ENCODE assay signal across 7 cellular contexts in the genomic region with DNA sequence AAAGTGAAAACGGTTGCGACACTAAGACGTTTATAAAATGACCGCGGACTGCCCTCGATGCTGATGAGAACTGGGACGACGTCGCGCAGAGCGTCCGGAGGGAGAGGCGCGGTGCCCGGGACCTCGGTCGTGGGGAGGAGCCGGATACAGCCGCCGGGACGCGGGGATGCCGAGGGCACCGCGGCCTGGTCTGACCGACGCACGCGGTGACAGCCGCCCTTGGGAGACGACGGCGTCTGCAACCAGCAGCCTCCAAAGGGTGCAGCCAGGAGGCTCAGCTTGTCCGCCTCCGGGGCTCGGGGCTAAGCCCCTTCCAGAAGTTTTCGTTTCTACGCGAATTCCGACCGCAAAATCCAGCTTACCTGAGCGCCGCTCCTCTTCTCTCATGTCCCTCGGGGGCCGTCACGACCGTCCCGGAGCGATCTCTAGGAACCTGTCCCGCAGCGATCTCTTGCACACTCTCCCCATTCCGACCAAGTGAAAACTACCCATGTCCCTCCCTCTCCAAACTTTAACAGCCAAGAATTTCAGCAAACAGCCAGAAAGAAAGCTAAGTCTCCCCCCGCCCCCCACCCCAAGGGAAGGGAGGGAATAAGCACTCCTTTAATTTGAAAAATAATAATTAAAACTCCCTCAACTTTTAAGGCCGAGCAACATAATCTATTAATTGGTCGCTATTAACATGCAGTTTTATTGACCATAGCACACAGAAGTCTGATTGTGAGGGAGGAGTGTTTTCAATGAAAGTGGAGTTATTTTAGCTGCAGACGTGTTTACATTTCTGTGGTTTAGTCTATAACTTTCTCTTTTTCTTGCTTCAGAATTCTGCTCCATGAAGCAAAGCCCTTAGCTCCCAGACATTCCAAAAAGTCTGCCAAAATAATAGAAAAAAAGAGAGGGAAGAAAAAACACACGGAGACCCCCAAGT.
DNase-seq lines count a peak whose midpoint lies in the region; ATAC-seq, FAIRE-seq and TF ChIP-seq lines count a peak whose summit lies in the region.

No MANE protein-coding gene starts in this region.

- ATAC-seq in foreskin keratinocyte (peak; percentile 53), pancreas (peak in 3 of 4 donors; percentile 38 to 59 (median 39)), HG03159 (IDR thresholded peaks at IDR 0.05; ENCODE audit: unreplicated experiment) (no peak), GM18861 (IDR thresholded peaks at IDR 0.05; ENCODE audit: unreplicated experiment) (no peak)

- H3K9me3 ChIP-seq in HEK293 (ENCODE audit: control insufficient read depth, insufficient read depth, low read depth, low read length) (no peaks in the 10 kb centered on the region), pancreas (no peaks in the 10 kb centered on the region)

- no peak for FAIRE-seq in pancreas (lab: Jason Lieb, UNC)

- 2% methylated on average over 53 to 57 of the region's 57 CpGs for WGBS in pancreas, 2 donors

- H3K4me3 ChIP-seq in HEK293 (ENCODE audit: low read depth, low read length) (peak overlapping the region; percentile 9), pancreas (peak overlapping the region in 2 of 4 donors; percentile 18 to 35)

- peaks cover 3% of the 10 kb centered on the region; the same call in 1 of the 2 replicates for H3K4me1 ChIP-seq in HEK293 (ENCODE audit: control insufficient read depth, insufficient read depth, low read length)
- no peaks in the 10 kb centered on the region for H3K4me1 ChIP-seq in foreskin keratinocyte
- peaks cover 0 to 5% (median 0%) of the 10 kb centered on the region in 3 donors for H3K4me1 ChIP-seq in pancreas

- H3K27me3 ChIP-seq in foreskin keratinocyte (peaks cover 96% of the 10 kb centered on the region), pancreas (peaks cover 0 to 62% (median 14%) of the 10 kb centered on the region in 4 donors)

- H3K36me3 ChIP-seq in HEK293 (ENCODE audit: control insufficient read depth in 2 of 2, insufficient read depth in 1 of 2, low read length in 2 of 2) (no peaks in the 10 kb centered on the region), pancreas (no peaks in the 10 kb centered on the region)

- CTCF ChIA-PET in HEK293 (lab: Yijun Ruan, JAX): interaction anchor here (0.6 to 1.7 kb wide), 5 partner anchors 9 to 98 kb away, joined by 3 to 4 read pairs (median 4); no protein-coding TSS in a partner anchor

- POLR2A ChIA-PET in HEK293 (lab: Yijun Ruan, JAX): no interaction called here

- intact Hi-C loops in pancreas (cut with DNase I): no loop called here

- DNase-seq in foreskin keratinocyte (peak in 1 of 2 donors; percentile 23), pancreas (peak in 2 of 6 donors; percentile 52 to 65), T-helper 9 cell (no peak)

- H3K27ac ChIP-seq in HEK293 (ENCODE audit: extremely low read depth, low read depth, low read length) (no peak overlapping the region), VCaP (peak overlapping the region; percentile 13; the same call in 1 of the 2 replicates), foreskin keratinocyte (no peak overlapping the region), pancreas (no peak overlapping the region)

- no peak for TF ChIP-seq CTCF in HEK293 (tag by site-specific recombination; IDR thresholded peaks at IDR 0.05)
- TF ChIP-seq CTCF in VCaP (conservative IDR thresholded peaks at IDR 0.05): no peak
- TF ChIP-seq CTCF in foreskin keratinocyte (conservative IDR thresholded peaks at IDR 0.05): no peak
- TF ChIP-seq CTCF in pancreas (IDR thresholded peaks at IDR 0.05): no peak

TF ChIP-seq in HEK293, 187 proteins besides CTCF, POLR2A, EP300 and RAD21 (continues in another document):
- TF ChIP-seq ZNF223 (tag by site-specific recombination; IDR thresholded peaks at IDR 0.05) (no peak), ZNF423 (tag by site-specific recombination; IDR thresholded peaks at IDR 0.05) (peak; percentile 67; the same call in 1 of the 2 replicates), ZFP69B (tag by site-specific recombination; IDR thresholded peaks at IDR 0.05) (no peak), ZNF785 (tag by site-specific recombination; IDR thresholded peaks at IDR 0.05) (no peak), PRDM1 (tag by site-specific recombination; IDR thresholded peaks at IDR 0.05) (peak; percentile 55; the same call in 1 of the 2 replicates), ZNF791 (tag by site-specific recombination; IDR thresholded peaks at IDR 0.05) (no peak), RBAK (tag by site-specific recombination; IDR thresholded peaks at IDR 0.05) (no peak), ZNF404 (tag by site-specific recombination; IDR thresholded peaks at IDR 0.05) (no peak), OSR2 (tag by site-specific recombination; IDR thresholded peaks at IDR 0.05) (0 out of 2 replicates have a peak, but pooled peaks have one; percentile 22), ZNF341 (tag by site-specific recombination; IDR thresholded peaks at IDR 0.05; ENCODE audit: low read depth) (peak; percentile 83), SCRT2 (tag by site-specific recombination; IDR thresholded peaks at IDR 0.05) (no peak), ZNF221 (tag by site-specific recombination; IDR thresholded peaks at IDR 0.05; ENCODE audit: borderline replicate concordance) (no peak), ZNF792 (tag by site-specific recombination; IDR thresholded peaks at IDR 0.05) (no peak)
- TF ChIP-seq, protein P1, sequence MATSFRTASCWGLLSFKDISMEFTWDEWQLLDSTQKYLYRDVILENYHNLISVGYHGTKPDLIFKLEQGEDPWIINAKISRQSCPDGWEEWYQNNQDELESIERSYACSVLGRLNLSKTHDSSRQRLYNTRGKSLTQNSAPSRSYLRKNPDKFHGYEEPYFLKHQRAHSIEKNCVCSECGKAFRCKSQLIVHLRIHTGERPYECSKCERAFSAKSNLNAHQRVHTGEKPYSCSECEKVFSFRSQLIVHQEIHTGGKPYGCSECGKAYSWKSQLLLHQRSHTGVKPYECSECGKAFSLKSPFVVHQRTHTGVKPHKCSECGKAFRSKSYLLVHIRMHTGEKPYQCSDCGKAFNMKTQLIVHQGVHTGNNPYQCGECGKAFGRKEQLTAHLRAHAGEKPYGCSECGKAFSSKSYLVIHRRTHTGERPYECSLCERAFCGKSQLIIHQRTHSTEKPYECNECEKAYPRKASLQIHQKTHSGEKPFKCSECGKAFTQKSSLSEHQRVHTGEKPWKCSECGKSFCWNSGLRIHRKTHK (tag by site-specific recombination; IDR thresholded peaks at IDR 0.05): no peak
- TF ChIP-seq, protein P2, sequence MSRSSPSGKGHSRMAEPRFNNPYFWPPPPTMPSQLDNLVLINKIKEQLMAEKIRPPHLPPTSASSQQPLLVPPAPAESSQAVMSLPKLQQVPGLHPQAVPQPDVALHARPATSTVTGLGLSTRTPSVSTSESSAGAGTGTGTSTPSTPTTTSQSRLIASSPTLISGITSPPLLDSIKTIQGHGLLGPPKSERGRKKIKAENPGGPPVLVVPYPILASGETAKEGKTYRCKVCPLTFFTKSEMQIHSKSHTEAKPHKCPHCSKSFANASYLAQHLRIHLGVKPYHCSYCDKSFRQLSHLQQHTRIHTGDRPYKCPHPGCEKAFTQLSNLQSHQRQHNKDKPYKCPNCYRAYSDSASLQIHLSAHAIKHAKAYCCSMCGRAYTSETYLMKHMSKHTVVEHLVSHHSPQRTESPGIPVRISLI (tag by site-specific recombination; IDR thresholded peaks at IDR 0.05): no peak
- TF ChIP-seq, protein P3, sequence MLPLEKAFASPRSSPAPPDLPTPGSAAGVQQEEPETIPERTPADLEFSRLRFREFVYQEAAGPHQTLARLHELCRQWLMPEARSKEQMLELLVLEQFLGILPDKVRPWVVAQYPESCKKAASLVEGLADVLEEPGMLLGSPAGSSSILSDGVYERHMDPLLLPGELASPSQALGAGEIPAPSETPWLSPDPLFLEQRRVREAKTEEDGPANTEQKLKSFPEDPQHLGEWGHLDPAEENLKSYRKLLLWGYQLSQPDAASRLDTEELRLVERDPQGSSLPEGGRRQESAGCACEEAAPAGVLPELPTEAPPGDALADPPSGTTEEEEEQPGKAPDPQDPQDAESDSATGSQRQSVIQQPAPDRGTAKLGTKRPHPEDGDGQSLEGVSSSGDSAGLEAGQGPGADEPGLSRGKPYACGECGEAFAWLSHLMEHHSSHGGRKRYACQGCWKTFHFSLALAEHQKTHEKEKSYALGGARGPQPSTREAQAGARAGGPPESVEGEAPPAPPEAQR (tag by site-specific recombination; IDR thresholded peaks at IDR 0.05): no peak
- TF ChIP-seq, protein P4, sequence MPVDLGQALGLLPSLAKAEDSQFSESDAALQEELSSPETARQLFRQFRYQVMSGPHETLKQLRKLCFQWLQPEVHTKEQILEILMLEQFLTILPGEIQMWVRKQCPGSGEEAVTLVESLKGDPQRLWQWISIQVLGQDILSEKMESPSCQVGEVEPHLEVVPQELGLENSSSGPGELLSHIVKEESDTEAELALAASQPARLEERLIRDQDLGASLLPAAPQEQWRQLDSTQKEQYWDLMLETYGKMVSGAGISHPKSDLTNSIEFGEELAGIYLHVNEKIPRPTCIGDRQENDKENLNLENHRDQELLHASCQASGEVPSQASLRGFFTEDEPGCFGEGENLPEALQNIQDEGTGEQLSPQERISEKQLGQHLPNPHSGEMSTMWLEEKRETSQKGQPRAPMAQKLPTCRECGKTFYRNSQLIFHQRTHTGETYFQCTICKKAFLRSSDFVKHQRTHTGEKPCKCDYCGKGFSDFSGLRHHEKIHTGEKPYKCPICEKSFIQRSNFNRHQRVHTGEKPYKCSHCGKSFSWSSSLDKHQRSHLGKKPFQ (tag by site-specific recombination; IDR thresholded peaks at IDR 0.05): no peak
- TF ChIP-seq, protein P5, sequence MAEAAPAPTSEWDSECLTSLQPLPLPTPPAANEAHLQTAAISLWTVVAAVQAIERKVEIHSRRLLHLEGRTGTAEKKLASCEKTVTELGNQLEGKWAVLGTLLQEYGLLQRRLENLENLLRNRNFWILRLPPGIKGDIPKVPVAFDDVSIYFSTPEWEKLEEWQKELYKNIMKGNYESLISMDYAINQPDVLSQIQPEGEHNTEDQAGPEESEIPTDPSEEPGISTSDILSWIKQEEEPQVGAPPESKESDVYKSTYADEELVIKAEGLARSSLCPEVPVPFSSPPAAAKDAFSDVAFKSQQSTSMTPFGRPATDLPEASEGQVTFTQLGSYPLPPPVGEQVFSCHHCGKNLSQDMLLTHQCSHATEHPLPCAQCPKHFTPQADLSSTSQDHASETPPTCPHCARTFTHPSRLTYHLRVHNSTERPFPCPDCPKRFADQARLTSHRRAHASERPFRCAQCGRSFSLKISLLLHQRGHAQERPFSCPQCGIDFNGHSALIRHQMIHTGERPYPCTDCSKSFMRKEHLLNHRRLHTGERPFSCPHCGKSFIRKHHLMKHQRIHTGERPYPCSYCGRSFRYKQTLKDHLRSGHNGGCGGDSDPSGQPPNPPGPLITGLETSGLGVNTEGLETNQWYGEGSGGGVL (tag by site-specific recombination; IDR thresholded peaks at IDR 0.05): 0 out of 2 replicates have a peak, but pooled peaks have one; percentile 5

Comparison
In these comparisons a context has a peak if more than half of its experiments do, and no peak if none do; other contexts are left out.
1. ATAC-seq: peak in foreskin keratinocyte (single experiment) and pancreas (3 of 4); none in HG03159 (single experiment) and GM18861 (single experiment).